In genomic region chr19:31372245-31372781, GRCh38 we compare ENCODE assay signal across 32 cellular contexts. TPM values are rescaled to one million over a fixed set of nuclear protein-coding genes. Genes with fewer than 3 reads are reported as not detected.
DNase-seq lines count a peak whose midpoint lies in the region; ATAC-seq and TF ChIP-seq lines count a peak whose summit lies in the region.
"Had no signal": no experiment of that assay in that cellular context is flagged by ENCODE, and none has a peak within 500 bp of the region (broad histone marks: within the 10 kb centered on the region; RNA-seq: fewer than 3 reads in every experiment).

No MANE protein-coding gene starts in this region.

- H3K36me3 Mint-ChIP-seq in activated CD4-positive, alpha-beta T cell treated with anti-CD3 and anti-CD28 coated beads, Interleukin-2, amount 10 ng/mL, durations not matched to agents 24 days and 14 days (ENCODE audit: low read depth): no peaks in the 10 kb centered on the region
- no peaks in the 10 kb centered on the region for H3K36me3 Mint-ChIP-seq in CD4-positive, alpha-beta T cell (ENCODE audit: low read depth)
- peaks cover 0 to 10% (median 0%) of the 10 kb centered on the region in 3 donors for H3K36me3 Mint-ChIP-seq in immature natural killer cell

- H3K36me3 ChIP-seq in sigmoid colon: no peaks in the 10 kb centered on the region
- H3K36me3 ChIP-seq: cardiac muscle cell, pancreas had no signal

- no peak overlapping the region for H3K27ac ChIP-seq in CD4-positive, alpha-beta T cell (ENCODE audit: low read depth, low read length)
- no peak overlapping the region for H3K27ac ChIP-seq in sigmoid colon
- H3K27ac ChIP-seq: cardiac muscle cell, pancreas, SK-N-MC, testis had no signal

- H3K27me3 Mint-ChIP-seq in activated CD4-positive, alpha-beta T cell treated with anti-CD3 and anti-CD28 coated beads, Interleukin-2, amount 10 ng/mL, durations not matched to agents 24 days and 14 days: peaks cover 13% of the 10 kb centered on the region
- peaks cover 31% of the 10 kb centered on the region for H3K27me3 Mint-ChIP-seq in CD4-positive, alpha-beta T cell
- H3K27me3 Mint-ChIP-seq in immature natural killer cell (ENCODE audit: low read depth in 3 of 3): peaks cover 24 to 40% (median 25%) of the 10 kb centered on the region in 3 donors

- H3K4me1 ChIP-seq in sigmoid colon: no peaks in the 10 kb centered on the region
- H3K4me1 ChIP-seq: pancreas had no signal

- POLR2A ChIA-PET in CD4-positive, alpha-beta T cell (lab: Charles Lee): no interaction called here

- peaks cover 7% of the 10 kb centered on the region for H3K27me3 ChIP-seq in CD4-positive, alpha-beta T cell (ENCODE audit: control insufficient read depth, insufficient read depth, low read length)
- H3K27me3 ChIP-seq in sigmoid colon: no peaks in the 10 kb centered on the region
- H3K27me3 ChIP-seq: pancreas, testis had no signal

- CTCF ChIA-PET in CD4-positive, alpha-beta T cell (lab: Charles Lee): no interaction called here

- intact Hi-C loops in activated CD4-positive, alpha-beta T cell treated with anti-CD3 and anti-CD28 coated beads, Interleukin-2, amount 10 ng/mL, durations not matched to agents 24 days and 14 days (cut with micrococcal nuclease): no loop called here
- intact Hi-C loops in CD4-positive, alpha-beta T cell (cut with DNase I, micrococcal nuclease): no loop called here
- intact Hi-C loops in sigmoid colon (cut with DNase I): no loop called here

- TF ChIP-seq POLR2A in sigmoid colon (IDR thresholded peaks at IDR 0.05): no peak

- H3K9me3 Mint-ChIP-seq in activated CD4-positive, alpha-beta T cell treated with anti-CD3 and anti-CD28 coated beads, Interleukin-2, amount 10 ng/mL, durations not matched to agents 24 days and 14 days: no peaks in the 10 kb centered on the region
- no peaks in the 10 kb centered on the region for H3K9me3 Mint-ChIP-seq in CD4-positive, alpha-beta T cell
- no peaks in the 10 kb centered on the region for H3K9me3 Mint-ChIP-seq in immature natural killer cell

- TF ChIP-seq EP300 in sigmoid colon (IDR thresholded peaks at IDR 0.05): no peak

- H3K27ac Mint-ChIP-seq in activated CD4-positive, alpha-beta T cell treated with anti-CD3 and anti-CD28 coated beads, Interleukin-2, amount 10 ng/mL, durations not matched to agents 24 days and 14 days: no peak overlapping the region
- H3K27ac Mint-ChIP-seq in CD4-positive, alpha-beta T cell: no peak overlapping the region
- peak overlapping the region in 1 of 6 donors; percentile 17 for H3K27ac Mint-ChIP-seq in immature natural killer cell

- no peaks in the 10 kb centered on the region for H3K9me3 ChIP-seq in CD4-positive, alpha-beta T cell (ENCODE audit: control insufficient read depth, low read length)
- H3K9me3 ChIP-seq in sigmoid colon: no peaks in the 10 kb centered on the region
- H3K9me3 ChIP-seq: mucosa of descending colon, pancreas, testis had no signal

- H3K4me3 ChIP-seq in sigmoid colon: no peak overlapping the region
- H3K4me3 ChIP-seq: cardiac muscle cell, GM12878, mucosa of descending colon, pancreas, SK-N-MC, testis had no signal

- H3K4me1 Mint-ChIP-seq in activated CD4-positive, alpha-beta T cell treated with anti-CD3 and anti-CD28 coated beads, Interleukin-2, amount 10 ng/mL, durations not matched to agents 24 days and 14 days: peaks cover 8% of the 10 kb centered on the region
- H3K4me1 Mint-ChIP-seq in CD4-positive, alpha-beta T cell (ENCODE audit: low read depth): peaks cover 23% of the 10 kb centered on the region
- peaks cover 17 to 25% of the 10 kb centered on the region in 2 donors for H3K4me1 Mint-ChIP-seq in immature natural killer cell
- H3K4me1 Mint-ChIP-seq: neural crest cell had no signal

- peak; percentile 37 for ATAC-seq in CD4-positive, alpha-beta T cell (ENCODE audit: poor library complexity)
- ATAC-seq in GM19351 (IDR thresholded peaks at IDR 0.05; ENCODE audit: unreplicated experiment): no peak
- ATAC-seq: GM12878, left cardiac atrium, mucosa of descending colon, pancreas had no signal

- TF ChIP-seq CTCF in CD4-positive, alpha-beta T cell (IDR thresholded peaks at IDR 0.05): no peak
- TF ChIP-seq CTCF in sigmoid colon (IDR thresholded peaks at IDR 0.05): no peak

- H3K4me3 Mint-ChIP-seq in activated CD4-positive, alpha-beta T cell treated with anti-CD3 and anti-CD28 coated beads, Interleukin-2, amount 10 ng/mL, durations not matched to agents 24 days and 14 days: no peak overlapping the region
- H3K4me3 Mint-ChIP-seq in CD4-positive, alpha-beta T cell: no peak overlapping the region
- no peak overlapping the region for H3K4me3 Mint-ChIP-seq in immature natural killer cell
- H3K4me3 Mint-ChIP-seq: neural crest cell had no signal

- peak; percentile 66 for DNase-seq in activated CD4-positive, alpha-beta T cell treated with anti-CD3 and anti-CD28 coated beads, Interleukin-2, amount 10 ng/mL, durations not matched to agents 24 days and 14 days
- no peak for DNase-seq in activated CD4-positive, alpha-beta T cell treated with anti-CD3 and anti-CD28 coated beads, Interleukin-2, amount 50 U/mL, for 48 hours
- no peak for DNase-seq in CD4-positive, alpha-beta T cell
- DNase-seq in SW480 (ENCODE audit: low spot score): peak; percentile 68
- peak; percentile 47 to 56 (median 54) for DNase-seq in immature natural killer cell
- DNase-seq in sigmoid colon: no peak
- no peak for DNase-seq in NCI-H524 treated with DMSO at 0.1 percent for 48 hours (lab: John Stamatoyannopoulos, UW)
- DNase-seq: activated CD4-positive, CD25-positive, alpha-beta regulatory T cell treated with anti-CD3 and anti-CD28 coated beads, Interleukin-2, amount 50 U/mL, for 72 hours; AML-193; cortex of kidney; DMS 273 treated with DMSO at 0.1 percent for 48 hours; effector memory CD4-positive, alpha-beta T cell; H7; hippocampal formation; KG1; left cardiac atrium; MM.1S; mucosa of descending colon; NCI-H1105 treated with DMSO at 0.1 percent for 48 hours; NCI-H187 treated with DMSO at 0.1 percent for 48 hours; NCI-H2171; NCI-H510A; pancreas; retina; small intestine; stimulated activated naive CD4-positive, alpha-beta T cell treated with Interleukin-2 at 50 U/mL for 16 hours; testis had no signal

- WGBS in sigmoid colon, 2 donors: 49 to 67% methylated on average over 2 of the region's 2 CpGs

RNA-seq across cellular contexts. Expression of gene TSHZ3, which starts 23.1 kb away (rescaled TPM):
- total RNA-seq in activated CD4-positive, alpha-beta T cell treated with anti-CD3 and anti-CD28 coated beads, Interleukin-2, amount 10 ng/mL, durations not matched to agents 24 days and 14 days: 1.3 and 1.6 TPM in 2 replicates
- total RNA-seq in CD4-positive, alpha-beta T cell: under 1 TPM; 0.38 to 0.61 TPM
- 1 to 10 TPM in 2 of 3 donors, under 1 TPM in 1; 0.74 to 3.5 (median 1.5) TPM for polyA plus RNA-seq in immature natural killer cell
- 10 to 100 TPM; 16.1 to 27.7 (median 21.2) TPM for total RNA-seq in sigmoid colon
- 1 to 10 TPM in 2 of 3 donors, under 1 TPM in 1; 0.46 to 2.6 (median 1.2) TPM for polyA plus RNA-seq in sigmoid colon
- polyA plus RNA-seq: GM12878 had no signal

Comparison
In these comparisons a context has a peak if more than half of its experiments do, and no peak if none do; other contexts are left out.
1. DNase-seq: peak in activated CD4-positive, alpha-beta T cell treated with anti-CD3 and anti-CD28 coated beads, Interleukin-2, amount 10 ng/mL, durations not matched to agents 24 days and 14 days (single experiment), SW480 (single experiment) and immature natural killer cell (3 of 3); none in activated CD4-positive, alpha-beta T cell treated with anti-CD3 and anti-CD28 coated beads, Interleukin-2, amount 50 U/mL, for 48 hours (0 of 2), CD4-positive, alpha-beta T cell (0 of 10), sigmoid colon (single experiment) and NCI-H524 treated with DMSO at 0.1 percent for 48 hours (single experiment).